Comparison of ENCODE assay signal across 8 cellular contexts in the genomic region with DNA sequence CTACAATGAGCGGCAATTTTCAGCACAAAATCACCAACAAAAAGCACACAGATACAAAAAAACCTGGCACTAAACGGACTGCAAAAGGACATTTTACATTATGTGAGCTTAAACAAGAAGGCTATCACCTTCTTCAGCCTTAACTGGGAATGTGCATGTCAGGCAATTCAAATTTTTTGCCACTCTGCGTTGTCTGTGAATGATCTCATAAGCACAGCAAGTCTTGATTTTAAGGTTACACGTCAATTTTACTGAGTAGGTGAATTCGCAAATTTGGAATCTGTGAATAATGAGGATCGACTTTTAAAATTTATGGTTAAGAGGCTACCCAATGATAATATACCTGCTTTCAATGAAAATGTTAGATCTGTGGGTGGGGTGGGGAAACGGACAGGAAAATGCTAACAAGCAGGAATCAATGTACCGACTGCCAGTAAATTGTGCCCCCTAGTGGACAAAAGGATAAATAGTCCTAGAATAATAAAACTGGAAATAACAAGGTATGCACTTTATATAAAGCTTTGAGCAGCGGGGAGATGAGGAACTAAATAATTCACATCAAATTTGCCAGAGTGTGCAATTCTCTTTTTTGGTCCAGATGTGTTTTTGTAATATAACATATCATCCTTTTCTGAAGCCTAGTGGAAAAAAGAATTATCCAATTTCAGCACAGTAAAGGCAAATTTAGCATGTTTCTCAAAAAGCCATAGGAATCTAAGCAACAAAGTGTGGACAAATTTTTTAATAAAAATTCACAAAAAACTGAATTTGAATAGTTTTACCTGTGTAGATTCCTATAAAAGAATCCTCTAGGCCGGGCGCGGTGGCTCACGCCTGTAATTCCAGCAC. TPM values are rescaled to one million over a fixed set of nuclear protein-coding genes. Genes with fewer than 3 reads are reported as not detected.
A peak's percentile ranks its signal among the peaks of the same experiment; 100 is the strongest.
DNase-seq lines count a peak whose midpoint lies in the region; ATAC-seq, FAIRE-seq and TF ChIP-seq lines count a peak whose summit lies in the region.

No MANE protein-coding gene starts in this region.

- no peak overlapping the region for H3K4me2 ChIP-seq in GM23338

- H3K36me3 Mint-ChIP-seq in GM23338 (ENCODE audit: low read depth): no peaks in the 10 kb centered on the region

- peak; percentile 52 for ATAC-seq in GM23338

- H3K4me3 ChIP-seq in GM23338 (no peak overlapping the region), prostate gland (no peak overlapping the region)

- H3K27me3 Mint-ChIP-seq in GM23338 (ENCODE audit: insufficient read depth, low read depth, poor library complexity): no peaks in the 10 kb centered on the region

- no peak for TF ChIP-seq POLR2A in prostate gland (IDR thresholded peaks at IDR 0.05)

- no peaks in the 10 kb centered on the region for H3K9me3 ChIP-seq in prostate gland

- H3F3A ChIP-seq in GM23338 (replicated peaks; ENCODE audit: low read depth): no peaks in the 10 kb centered on the region

- H3K27ac ChIP-seq in GM23338 (ENCODE audit: low read depth) (no peak overlapping the region), prostate gland (no peak overlapping the region)

- no peaks in the 10 kb centered on the region for H3K79me2 ChIP-seq in GM23338 (replicated peaks; ENCODE audit: insufficient read depth)

- H3K4me3 Mint-ChIP-seq in GM23338: no peak overlapping the region

- no peak overlapping the region for H2AFZ ChIP-seq in GM23338

- H3K36me3 ChIP-seq in GM23338 (ENCODE audit: insufficient read depth): no peaks in the 10 kb centered on the region
- H3K36me3 ChIP-seq in prostate gland: no peaks in the 10 kb centered on the region

- H3K4me1 Mint-ChIP-seq in GM23338: peaks cover 20% of the 10 kb centered on the region

- H3K27me3 ChIP-seq in GM23338 (ENCODE audit: insufficient read depth): no peaks in the 10 kb centered on the region
- no peaks in the 10 kb centered on the region for H3K27me3 ChIP-seq in prostate gland (replicated peaks; ENCODE audit: insufficient read depth)

- no peaks in the 10 kb centered on the region for H3K9me3 Mint-ChIP-seq in GM23338

- H3K9me2 ChIP-seq in GM23338 (ENCODE audit: insufficient read depth): no peaks in the 10 kb centered on the region

- H3K27ac Mint-ChIP-seq in GM23338: no peak overlapping the region

- DNase-seq in DMS53 (lab: John Stamatoyannopoulos, UW) (peak; percentile 72), GM23338 (ENCODE audit: low spot score) (peak; percentile 81), NCI-H146 treated with DMSO at 0.1 percent for 48 hours (lab: John Stamatoyannopoulos, UW; ENCODE audit: unreplicated experiment) (peak; percentile 57), frontal cortex (ENCODE audit: low spot score in 2 of 2) (peak; percentile 19 to 36), prostate gland (ENCODE audit: low spot score) (peak; percentile 26)
- no peak for DNase-seq in activated CD8-positive, alpha-beta memory T cell treated with anti-CD3 and anti-CD28 coated beads, Interleukin-2, amount 50 U/mL, for 48 hours
- DNase-seq in stimulated activated CD4-positive, alpha-beta T cell treated with anti-CD3 and anti-CD28 coated beads, Interleukin-2, amount 100 ng/mL, for 24 hours: no peak

- 42% methylated on average over 13 of the region's 13 CpGs for WGBS in prostate gland

- TF ChIP-seq CTCF in GM23338 (conservative IDR thresholded peaks at IDR 0.05; ENCODE audit: low read depth in 2 of 2) (peak; percentile 76 to 90), prostate gland (IDR thresholded peaks at IDR 0.05) (peak; percentile 69 to 88 (median 74))

- H4K20me1 ChIP-seq in GM23338 (replicated peaks; ENCODE audit: insufficient read depth): no peaks in the 10 kb centered on the region

- peak; percentile 38 for FAIRE-seq in TTC549 (lab: Jason Lieb, UNC)
- peak; percentile 8 for FAIRE-seq in frontal cortex (lab: Jason Lieb, UNC)

- intact Hi-C loops in prostate gland (cut with DNase I): loop anchor here (5.0 kb wide), 2 partner anchors 244 to 384 kb away; partner anchors contain the start of gene CAAP1

- no peaks in the 10 kb centered on the region for H3K4me1 ChIP-seq in GM23338 (ENCODE audit: insufficient read depth)
- no peaks in the 10 kb centered on the region for H3K4me1 ChIP-seq in prostate gland (replicated peaks)

TF ChIP-seq in GM23338, 12 proteins besides CTCF, POLR2A, EP300 and RAD21 (continues in another document):
- TF ChIP-seq CREB1 (CRISPR knock-in tag; IDR thresholded peaks at IDR 0.05; ENCODE audit: low read depth): no peak
- TF ChIP-seq ETS1 (IDR thresholded peaks at IDR 0.05): no peak
- TF ChIP-seq EZH2 (IDR thresholded peaks at IDR 0.05; ENCODE audit: low read depth, unreplicated experiment): no peak
- TF ChIP-seq STAT1 (IDR thresholded peaks at IDR 0.05; ENCODE audit: unreplicated experiment): no peak
- no peak for TF ChIP-seq ZNF114 (CRISPR knock-in tag; IDR thresholded peaks at IDR 0.05)
- no peak for TF ChIP-seq ZNF331 (CRISPR knock-in tag; IDR thresholded peaks at IDR 0.05; ENCODE audit: low read depth)
- TF ChIP-seq, protein P1, sequence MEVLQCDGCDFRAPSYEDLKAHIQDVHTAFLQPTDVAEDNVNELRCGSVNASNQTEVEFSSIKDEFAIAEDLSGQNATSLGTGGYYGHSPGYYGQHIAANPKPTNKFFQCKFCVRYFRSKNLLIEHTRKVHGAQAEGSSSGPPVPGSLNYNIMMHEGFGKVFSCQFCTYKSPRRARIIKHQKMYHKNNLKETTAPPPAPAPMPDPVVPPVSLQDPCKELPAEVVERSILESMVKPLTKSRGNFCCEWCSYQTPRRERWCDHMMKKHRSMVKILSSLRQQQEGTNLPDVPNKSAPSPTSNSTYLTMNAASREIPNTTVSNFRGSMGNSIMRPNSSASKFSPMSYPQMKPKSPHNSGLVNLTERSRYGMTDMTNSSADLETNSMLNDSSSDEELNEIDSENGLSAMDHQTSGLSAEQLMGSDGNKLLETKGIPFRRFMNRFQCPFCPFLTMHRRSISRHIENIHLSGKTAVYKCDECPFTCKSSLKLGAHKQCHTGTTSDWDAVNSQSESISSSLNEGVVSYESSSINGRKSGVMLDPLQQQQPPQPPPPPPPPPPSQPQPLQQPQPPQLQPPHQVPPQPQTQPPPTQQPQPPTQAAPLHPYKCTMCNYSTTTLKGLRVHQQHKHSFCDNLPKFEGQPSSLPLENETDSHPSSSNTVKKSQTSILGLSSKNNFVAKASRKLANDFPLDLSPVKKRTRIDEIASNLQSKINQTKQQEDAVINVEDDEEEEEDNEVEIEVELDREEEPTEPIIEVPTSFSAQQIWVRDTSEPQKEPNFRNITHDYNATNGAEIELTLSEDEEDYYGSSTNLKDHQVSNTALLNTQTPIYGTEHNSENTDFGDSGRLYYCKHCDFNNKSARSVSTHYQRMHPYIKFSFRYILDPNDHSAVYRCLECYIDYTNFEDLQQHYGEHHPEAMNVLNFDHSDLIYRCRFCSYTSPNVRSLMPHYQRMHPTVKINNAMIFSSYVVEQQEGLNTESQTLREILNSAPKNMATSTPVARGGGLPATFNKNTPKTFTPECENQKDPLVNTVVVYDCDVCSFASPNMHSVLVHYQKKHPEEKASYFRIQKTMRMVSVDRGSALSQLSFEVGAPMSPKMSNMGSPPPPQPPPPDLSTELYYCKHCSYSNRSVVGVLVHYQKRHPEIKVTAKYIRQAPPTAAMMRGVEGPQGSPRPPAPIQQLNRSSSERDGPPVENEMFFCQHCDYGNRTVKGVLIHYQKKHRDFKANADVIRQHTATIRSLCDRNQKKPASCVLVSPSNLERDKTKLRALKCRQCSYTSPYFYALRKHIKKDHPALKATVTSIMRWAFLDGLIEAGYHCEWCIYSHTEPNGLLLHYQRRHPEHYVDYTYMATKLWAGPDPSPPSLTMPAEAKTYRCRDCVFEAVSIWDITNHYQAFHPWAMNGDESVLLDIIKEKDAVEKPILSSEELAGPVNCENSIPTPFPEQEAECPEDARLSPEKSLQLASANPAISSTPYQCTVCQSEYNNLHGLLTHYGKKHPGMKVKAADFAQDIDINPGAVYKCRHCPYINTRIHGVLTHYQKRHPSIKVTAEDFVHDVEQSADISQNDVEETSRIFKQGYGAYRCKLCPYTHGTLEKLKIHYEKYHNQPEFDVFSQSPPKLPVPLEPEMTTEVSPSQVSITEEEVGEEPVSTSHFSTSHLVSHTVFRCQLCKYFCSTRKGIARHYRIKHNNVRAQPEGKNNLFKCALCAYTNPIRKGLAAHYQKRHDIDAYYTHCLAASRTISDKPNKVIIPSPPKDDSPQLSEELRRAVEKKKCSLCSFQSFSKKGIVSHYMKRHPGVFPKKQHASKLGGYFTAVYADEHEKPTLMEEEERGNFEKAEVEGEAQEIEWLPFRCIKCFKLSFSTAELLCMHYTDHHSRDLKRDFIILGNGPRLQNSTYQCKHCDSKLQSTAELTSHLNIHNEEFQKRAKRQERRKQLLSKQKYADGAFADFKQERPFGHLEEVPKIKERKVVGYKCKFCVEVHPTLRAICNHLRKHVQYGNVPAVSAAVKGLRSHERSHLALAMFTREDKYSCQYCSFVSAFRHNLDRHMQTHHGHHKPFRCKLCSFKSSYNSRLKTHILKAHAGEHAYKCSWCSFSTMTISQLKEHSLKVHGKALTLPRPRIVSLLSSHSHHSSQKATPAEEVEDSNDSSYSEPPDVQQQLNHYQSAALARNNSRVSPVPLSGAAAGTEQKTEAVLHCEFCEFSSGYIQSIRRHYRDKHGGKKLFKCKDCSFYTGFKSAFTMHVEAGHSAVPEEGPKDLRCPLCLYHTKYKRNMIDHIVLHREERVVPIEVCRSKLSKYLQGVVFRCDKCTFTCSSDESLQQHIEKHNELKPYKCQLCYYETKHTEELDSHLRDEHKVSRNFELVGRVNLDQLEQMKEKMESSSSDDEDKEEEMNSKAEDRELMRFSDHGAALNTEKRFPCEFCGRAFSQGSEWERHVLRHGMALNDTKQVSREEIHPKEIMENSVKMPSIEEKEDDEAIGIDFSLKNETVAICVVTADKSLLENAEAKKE (CRISPR knock-in tag; IDR thresholded peaks at IDR 0.05): no peak

RNA-seq across cellular contexts. Expression of gene EQTN, which starts 20.5 kb away (rescaled TPM):
- total RNA-seq in GM23338 (2014; rRNA removed; shearing (Covaris generic)): 0.24 TPM in 1 of 2 replicates, not detected in the other
- 0.21 TPM in 1 of 2 replicates, not detected in the other for polyA plus RNA-seq in GM23338 (2016; fragmentation: Nextera tagmentation; extraction: Ambion mirVana)
- total RNA-seq in frontal cortex: 1.6 TPM
- 1 to 10 TPM in 1 of 2 donors, not detected in 1; 3.0 TPM for total RNA-seq in prostate gland

Comparison
In these comparisons a context has a peak if more than half of its experiments do, and no peak if none do; other contexts are left out.
1. DNase-seq: peak in DMS53 (single experiment), GM23338 (single experiment), NCI-H146 treated with DMSO at 0.1 percent for 48 hours (single experiment), frontal cortex (2 of 2) and prostate gland (single experiment); none in activated CD8-positive, alpha-beta memory T cell treated with anti-CD3 and anti-CD28 coated beads, Interleukin-2, amount 50 U/mL, for 48 hours (single experiment) and stimulated activated CD4-positive, alpha-beta T cell treated with anti-CD3 and anti-CD28 coated beads, Interleukin-2, amount 100 ng/mL, for 24 hours (0 of 2).